ENCODE assay signal across 33 cellular contexts in genomic region chr4:36844448-36844847, GRCh38.
DNase-seq lines count a peak whose midpoint lies in the region; ATAC-seq, FAIRE-seq and TF ChIP-seq lines count a peak whose summit lies in the region.
"Had no signal": no experiment of that assay in that cellular context is flagged by ENCODE, and none has a peak within 500 bp of the region (broad histone marks: within the 10 kb centered on the region; RNA-seq: fewer than 3 reads in every experiment).

No MANE protein-coding gene starts in this region.

- TF ChIP-seq EP300 in GM12878 (IDR thresholded peaks at IDR 0.05; ENCODE audit: borderline replicate concordance in 1 of 2, control insufficient read depth in 1 of 2, low read depth in 2 of 2, low read length in 2 of 2): no peak

- H3K9me3 ChIP-seq in GM12878 (replicated peaks; ENCODE audit: control insufficient read depth, insufficient read depth, low read length): no peaks in the 10 kb centered on the region
- H3K9me3 ChIP-seq: A549; BE2C; BLaER1; BLaER1 treated with 17β-estradiol and CSF1 and Interleukin-3, amounts not matched to agents 10 nM and 100 nM; Caco-2 had no signal

- SMC1A ChIA-PET in GM12878 (lab: Charles Lee; ENCODE audit: uncharacterized antibody, unreplicated experiment): interaction anchor here (0.9 kb wide), 1 partner anchor 25 kb away, joined by 3 read pairs; no protein-coding TSS in a partner anchor

- H3K4me3 ChIP-seq in GM12878: no peak overlapping the region
- H3K4me3 ChIP-seq: A549; BLaER1; BLaER1 treated with 17β-estradiol and CSF1 and Interleukin-3, amounts not matched to agents 10 nM and 100 nM had no signal

- no TSS peak for BruUV-seq in GM12878 (replicated peaks; lab: Mats Ljungman, UMichigan)

- no peak overlapping the region for H3K4me2 ChIP-seq in GM12878 (ENCODE audit: control insufficient read depth, insufficient read depth)
- H3K4me2 ChIP-seq: A549; BLaER1; BLaER1 treated with 17β-estradiol and CSF1 and Interleukin-3, amounts not matched to agents 10 nM and 100 nM had no signal

- POLR2A ChIA-PET in GM12878 (lab: Charles Lee): no interaction called here

- H2AFZ ChIP-seq in GM12878 (ENCODE audit: control insufficient read depth, low read depth, low read length): no peak overlapping the region

- no peaks in the 10 kb centered on the region for H4K20me1 ChIP-seq in GM12878 (ENCODE audit: control insufficient read depth, insufficient read depth)
- H4K20me1 ChIP-seq: BLaER1; BLaER1 treated with 17β-estradiol and CSF1 and Interleukin-3, amounts not matched to agents 10 nM and 100 nM had no signal

- CTCF ChIA-PET in GM12878 (lab: Yijun Ruan, JAX): no interaction called here

- no peak for TF ChIP-seq POLR2A in GM12878 (IDR thresholded peaks at IDR 0.05; ENCODE audit: low read depth, low read length)

- no peaks in the 10 kb centered on the region for H3K27me3 ChIP-seq in GM12878 (replicated peaks in 1 of 2; ENCODE audit: control insufficient read depth in 2 of 2, insufficient read depth in 2 of 2, low read length in 1 of 2)
- H3K27me3 ChIP-seq: BE2C; BLaER1; BLaER1 treated with 17β-estradiol and CSF1 and Interleukin-3, amounts not matched to agents 10 nM and 100 nM had no signal

- H3K79me2 ChIP-seq in GM12878 (ENCODE audit: control insufficient read depth, insufficient read depth, low read length): no peaks in the 10 kb centered on the region

- H3K27ac ChIP-seq in GM12878 (ENCODE audit: control insufficient read depth, insufficient read depth): no peak overlapping the region
- H3K27ac ChIP-seq: 22Rv1; A549; BLaER1; BLaER1 treated with 17β-estradiol and CSF1 and Interleukin-3, amounts not matched to agents 10 nM and 100 nM; C4-2B had no signal

- H3K9ac ChIP-seq in GM12878 (ENCODE audit: control insufficient read depth, insufficient read depth, low read length): no peak overlapping the region
- H3K9ac ChIP-seq: BLaER1; BLaER1 treated with 17β-estradiol and CSF1 and Interleukin-3, amounts not matched to agents 10 nM and 100 nM had no signal

- DNase-seq in GM12878 (ENCODE audit: low read depth, low spot score) (no peak), SK-N-DZ (ENCODE audit: low spot score) (no peak), cardiac septum (ENCODE audit: low spot score) (no peak)
- DNase-seq in activated CD4-positive, CD25-positive, alpha-beta regulatory T cell treated with anti-CD3 and anti-CD28 coated beads, Interleukin-2, amount 50 U/mL, for 72 hours: no peak
- DNase-seq: 8988T; ACHN; AML-193; BE2C; C1 segment of cervical spinal cord; Caco-2; Calu3; CD4-positive, alpha-beta memory T cell; CD4-positive, alpha-beta T cell; CD4-positive, CD25-positive, alpha-beta regulatory T cell; CD8-positive, alpha-beta memory T cell; CD8-positive, alpha-beta T cell; COR-L47; DMS 273 treated with DMSO at 0.1 percent for 48 hours; DMS153; DMS53; DMS79; DMS79 treated with DMSO at 0.1 percent for 48 hours; DND-41; EL had no signal

- ATAC-seq in HG02870 (IDR thresholded peaks at IDR 0.05; ENCODE audit: unreplicated experiment) (peak; percentile 45), HG02884 (IDR thresholded peaks at IDR 0.05; ENCODE audit: unreplicated experiment) (peak; percentile 39), GM12878 (no peak)
- ATAC-seq: A549; CD8-positive, alpha-beta T cell had no signal

- H3K4me1 ChIP-seq in GM12878 (ENCODE audit: control insufficient read depth, insufficient read depth, low read length): no peaks in the 10 kb centered on the region; the same call in 1 of the 2 replicates
- H3K4me1 ChIP-seq: A549, BE2C, Caco-2 had no signal

- intact Hi-C loops in GM12878 (cut with micrococcal nuclease; ENCODE audit: unreplicated experiment) (no loop called here), cardiac septum (cut with DNase I) (no loop called here)

- no peaks in the 10 kb centered on the region for H3K36me3 ChIP-seq in GM12878 (ENCODE audit: control insufficient read depth in 2 of 2, insufficient read depth in 2 of 2, low read length in 1 of 2)
- H3K36me3 ChIP-seq: BE2C; BLaER1; BLaER1 treated with 17β-estradiol and CSF1 and Interleukin-3, amounts not matched to agents 10 nM and 100 nM had no signal

- no peak for TF ChIP-seq CTCF in GM12878 (IDR thresholded peaks at IDR 0.05 in 2 of 3, conservative IDR thresholded peaks at IDR 0.05 in 1 of 3; ENCODE audit: control insufficient read depth in 2 of 3, extremely low read depth in 1 of 3, insufficient read depth in 1 of 3, low read depth in 3 of 3, low read length in 3 of 3)

- TF ChIP-seq RAD21 in GM12878 (IDR thresholded peaks at IDR 0.05; ENCODE audit: insufficient read depth, low read depth, low read length): no peak

- FAIRE-seq in GM12878 (lab: Jason Lieb, UNC): no peak
- FAIRE-seq: A204.1, A549, D721Med had no signal

- in situ Hi-C loops in GM12878 (cut with MboI): no loop called here

- RAD21 ChIA-PET in GM12878 (lab: Charles Lee; ENCODE audit: unreplicated experiment): no interaction called here

TF ChIP-seq in GM12878, 131 proteins besides CTCF, POLR2A, EP300 and RAD21 (continues in another document):
- TF ChIP-seq JUNB (IDR thresholded peaks at IDR 0.05): peak; percentile 63
- peak; percentile 65 for TF ChIP-seq RUNX3 (IDR thresholded peaks at IDR 0.05; ENCODE audit: low read length)
- peak; percentile 38; the same call in 1 of the 2 replicates for TF ChIP-seq NFIC (IDR thresholded peaks at IDR 0.05; ENCODE audit: low read depth, low read length)
- no peak for TF ChIP-seq MYB (IDR thresholded peaks at IDR 0.05; ENCODE audit: borderline replicate concordance, low read depth, low read length)
- TF ChIP-seq, protein P1, sequence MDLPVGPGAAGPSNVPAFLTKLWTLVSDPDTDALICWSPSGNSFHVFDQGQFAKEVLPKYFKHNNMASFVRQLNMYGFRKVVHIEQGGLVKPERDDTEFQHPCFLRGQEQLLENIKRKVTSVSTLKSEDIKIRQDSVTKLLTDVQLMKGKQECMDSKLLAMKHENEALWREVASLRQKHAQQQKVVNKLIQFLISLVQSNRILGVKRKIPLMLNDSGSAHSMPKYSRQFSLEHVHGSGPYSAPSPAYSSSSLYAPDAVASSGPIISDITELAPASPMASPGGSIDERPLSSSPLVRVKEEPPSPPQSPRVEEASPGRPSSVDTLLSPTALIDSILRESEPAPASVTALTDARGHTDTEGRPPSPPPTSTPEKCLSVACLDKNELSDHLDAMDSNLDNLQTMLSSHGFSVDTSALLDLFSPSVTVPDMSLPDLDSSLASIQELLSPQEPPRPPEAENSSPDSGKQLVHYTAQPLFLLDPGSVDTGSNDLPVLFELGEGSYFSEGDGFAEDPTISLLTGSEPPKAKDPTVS (IDR thresholded peaks at IDR 0.05; ENCODE audit: low read depth, low read length): no peak
- TF ChIP-seq TCF3 (IDR thresholded peaks at IDR 0.05; ENCODE audit: borderline replicate concordance, insufficient read depth, low read depth, low read length): no peak
- no peak for TF ChIP-seq ZBTB11 (CRISPR knock-in tag; IDR thresholded peaks at IDR 0.05)
- TF ChIP-seq, protein P2, sequence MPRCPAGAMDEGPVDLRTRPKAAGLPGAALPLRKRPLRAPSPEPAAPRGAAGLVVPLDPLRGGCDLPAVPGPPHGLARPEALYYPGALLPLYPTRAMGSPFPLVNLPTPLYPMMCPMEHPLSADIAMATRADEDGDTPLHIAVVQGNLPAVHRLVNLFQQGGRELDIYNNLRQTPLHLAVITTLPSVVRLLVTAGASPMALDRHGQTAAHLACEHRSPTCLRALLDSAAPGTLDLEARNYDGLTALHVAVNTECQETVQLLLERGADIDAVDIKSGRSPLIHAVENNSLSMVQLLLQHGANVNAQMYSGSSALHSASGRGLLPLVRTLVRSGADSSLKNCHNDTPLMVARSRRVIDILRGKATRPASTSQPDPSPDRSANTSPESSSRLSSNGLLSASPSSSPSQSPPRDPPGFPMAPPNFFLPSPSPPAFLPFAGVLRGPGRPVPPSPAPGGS (IDR thresholded peaks at IDR 0.05; ENCODE audit: borderline replicate concordance, insufficient read depth, low read depth, low read length, poor library complexity, severe bottlenecking): no peak
- TF ChIP-seq POLR2AphosphoS5 (IDR thresholded peaks at IDR 0.05; ENCODE audit: low read length): no peak
- no peak for TF ChIP-seq WRNIP1 (IDR thresholded peaks at IDR 0.05; ENCODE audit: borderline replicate concordance, low read depth, low read length)
- TF ChIP-seq RELB (IDR thresholded peaks at IDR 0.05; ENCODE audit: low read depth): 0 out of 2 replicates have a peak, but pooled peaks have one; percentile 20
